ENCODE assay signal across 10 cellular contexts in genomic region chr11:17985517-17985916, GRCh38. TPM values are rescaled to one million over a fixed set of nuclear protein-coding genes. Genes with fewer than 3 reads are reported as not detected.
DNase-seq lines count a peak whose midpoint lies in the region; ATAC-seq and TF ChIP-seq lines count a peak whose summit lies in the region.
"Had no signal": no experiment of that assay in that cellular context is flagged by ENCODE, and none has a peak within 500 bp of the region (broad histone marks: within the 10 kb centered on the region; RNA-seq: fewer than 3 reads in every experiment).

No MANE protein-coding gene starts in this region.

- no peaks in the 10 kb centered on the region for H3K27me3 ChIP-seq in RWPE2 (ENCODE audit: insufficient read depth, poor library complexity, severe bottlenecking)
- H3K27me3 ChIP-seq: neutrophil had no signal

- TF ChIP-seq CTCF in RWPE2 (IDR thresholded peaks at IDR 0.05; ENCODE audit: poor library complexity, severe bottlenecking) (no peak), fibroblast of pulmonary artery (IDR thresholded peaks at IDR 0.05; ENCODE audit: low read length, missing control alignments) (no peak)

- H3K4me3 ChIP-seq in RWPE2 (ENCODE audit: severe bottlenecking) (no peak overlapping the region), fibroblast of pulmonary artery (replicated peaks; ENCODE audit: low read depth, low read length) (no peak overlapping the region)

- no peak overlapping the region for H3K27ac ChIP-seq in RWPE2 (ENCODE audit: poor library complexity, severe bottlenecking)
- H3K27ac ChIP-seq: neutrophil had no signal

- H3K4me1 ChIP-seq in RWPE2 (ENCODE audit: insufficient read depth, poor library complexity, severe bottlenecking), result peaks cover 6% of the 10 kb centered on the region

- peak; percentile 12 for DNase-seq in ELR (ENCODE audit: low read depth)
- no peak for DNase-seq in RWPE2 (ENCODE audit: low spot score)
- DNase-seq in fibroblast of pulmonary artery (ENCODE audit: low read depth), result peak; percentile 62
- DNase-seq in renal cortical epithelial cell (ENCODE audit: low read depth), result peak; percentile 93
- DNase-seq in activated T-cell treated with anti-CD3 and anti-CD28 coated beads, Interleukin-2, amount 50 U/mL, for 48 hours, result no peak
- DNase-seq in epidermal melanocyte (ENCODE audit: insufficient read length, low spot score), result no peak
- no peak for DNase-seq in activated naive CD4-positive, alpha-beta T cell treated with anti-CD3 and anti-CD28 coated beads, Interleukin-2, amount 50 U/mL, for 16 hours
- no peak for DNase-seq in NCI-H146 (lab: John Stamatoyannopoulos, UW)
- DNase-seq: NK-92 treated with Interleukin-12 subunit alpha and Interleukin-12 subunit beta, amount 100 ng/mL, for 24 hours had no signal

- H3K9me3 ChIP-seq in RWPE2 (ENCODE audit: severe bottlenecking), result no peaks in the 10 kb centered on the region
- H3K9me3 ChIP-seq: neutrophil had no signal

- H3K36me3 ChIP-seq in RWPE2 (ENCODE audit: low read depth), result peaks cover 29% of the 10 kb centered on the region

- peak; percentile 86 for ATAC-seq in RWPE2 (ENCODE audit: low read depth)

RNA-seq across cellular contexts. Expression of gene SERGEF, which starts 27.3 kb away (rescaled TPM):
- total RNA-seq in renal cortical epithelial cell, result 29.5 and 31.3 TPM in 2 replicates

Comparison
In these comparisons a context has a peak if more than half of its experiments do, and no peak if none do; other contexts are left out.
1. DNase-seq: peak in ELR (single experiment), fibroblast of pulmonary artery (single experiment) and renal cortical epithelial cell (single experiment); none in RWPE2 (single experiment), activated T-cell treated with anti-CD3 and anti-CD28 coated beads, Interleukin-2, amount 50 U/mL, for 48 hours (0 of 2), epidermal melanocyte (single experiment), activated naive CD4-positive, alpha-beta T cell treated with anti-CD3 and anti-CD28 coated beads, Interleukin-2, amount 50 U/mL, for 16 hours (single experiment) and NCI-H146 (single experiment).